Comparison of ENCODE assay signal across 9 cellular contexts in the genomic region with DNA sequence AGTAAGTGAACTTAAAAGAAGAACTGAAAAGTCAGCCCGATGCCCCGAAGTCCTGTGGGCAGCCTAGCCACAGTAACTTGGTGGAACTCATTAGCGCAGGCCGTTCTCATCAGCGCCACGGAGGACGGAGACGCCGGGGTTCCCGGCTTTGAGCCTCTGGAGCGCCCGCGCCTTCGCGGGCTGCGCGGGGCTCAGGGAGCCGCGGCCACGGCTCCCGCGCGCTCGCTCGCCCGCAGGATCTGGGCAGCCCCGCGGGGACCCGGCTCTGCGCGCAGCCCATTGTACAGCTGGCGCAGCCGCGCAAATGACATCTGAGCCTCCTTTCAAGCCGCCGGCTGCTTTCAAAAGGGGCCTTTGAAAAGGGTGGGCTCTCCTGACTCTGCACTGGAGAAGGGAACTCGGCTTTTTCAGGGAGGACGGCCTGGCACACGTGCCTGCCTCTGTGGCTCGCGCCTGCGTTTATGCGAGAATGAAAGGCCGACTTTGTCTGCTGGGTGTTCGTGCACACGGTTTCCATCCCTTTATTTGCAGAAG. TPM values are rescaled to one million over a fixed set of nuclear protein-coding genes. Genes with fewer than 3 reads are reported as not detected.
A peak's percentile ranks its signal among the peaks of the same experiment; 100 is the strongest.
DNase-seq lines count a peak whose midpoint lies in the region; ATAC-seq and TF ChIP-seq lines count a peak whose summit lies in the region.
"Had no signal": no experiment of that assay in that cellular context is flagged by ENCODE, and none has a peak within 500 bp of the region (broad histone marks: within the 10 kb centered on the region; RNA-seq: fewer than 3 reads in every experiment).

No MANE protein-coding gene starts in this region.

- CTCF ChIA-PET in activated CD4-positive, alpha-beta T cell treated with anti-CD3 and anti-CD28 coated beads, Interleukin-2, amount 10 ng/mL, durations not matched to agents 7 days and 5 days (lab: Charles Lee) = no interaction called here

- H3K9me3 ChIP-seq in tibial artery = no peaks in the 10 kb centered on the region
- H3K9me3 ChIP-seq: pancreas had no signal

- H3K36me3 ChIP-seq in tibial artery = no peaks in the 10 kb centered on the region
- H3K36me3 ChIP-seq: pancreas had no signal

- H3K27ac ChIP-seq in layer of hippocampus (ENCODE audit: low read depth, low read length) (peak overlapping the region; percentile 32), tibial artery (no peak overlapping the region)
- H3K27ac ChIP-seq: pancreas had no signal

- ATAC-seq in GM21528 (IDR thresholded peaks at IDR 0.05; ENCODE audit: low FRiP score, unreplicated experiment) = no peak
- ATAC-seq in HG03045 (IDR thresholded peaks at IDR 0.05; ENCODE audit: unreplicated experiment) = no peak

- H3K9me3 Mint-ChIP-seq in activated CD4-positive, alpha-beta T cell treated with anti-CD3 and anti-CD28 coated beads, Interleukin-2, amount 10 ng/mL, durations not matched to agents 7 days and 5 days = no peaks in the 10 kb centered on the region

- DNase-seq in activated CD4-positive, alpha-beta T cell treated with anti-CD3 and anti-CD28 coated beads, Interleukin-2, amount 10 ng/mL, durations not matched to agents 7 days and 5 days = no peak
- DNase-seq in activated CD4-positive, alpha-beta T cell treated with anti-CD3 and anti-CD28 coated beads, Interleukin-2, amount 50 U/mL, for 4 hours = no peak
- DNase-seq in astrocyte of the hippocampus (ENCODE audit: low read depth, low spot score) (peak; percentile 67), tibial artery (no peak)
- no peak for DNase-seq in stimulated activated CD4-positive, alpha-beta T cell treated with anti-CD3 and anti-CD28 coated beads, Interleukin-12 subunit alpha, Interleukin-12 subunit beta, amount 100 ng/mL, for 4 hours

- POLR2A ChIA-PET in activated CD4-positive, alpha-beta T cell treated with anti-CD3 and anti-CD28 coated beads, Interleukin-2, amount 10 ng/mL, durations not matched to agents 7 days and 5 days (lab: Charles Lee) = no interaction called here

- no peak overlapping the region for H3K27ac Mint-ChIP-seq in activated CD4-positive, alpha-beta T cell treated with anti-CD3 and anti-CD28 coated beads, Interleukin-2, amount 10 ng/mL, durations not matched to agents 7 days and 5 days

- peaks cover 0 to 10% (median 0%) of the 10 kb centered on the region in 4 donors for H3K4me1 ChIP-seq in tibial artery
- H3K4me1 ChIP-seq: pancreas had no signal

- H3K4me3 Mint-ChIP-seq in activated CD4-positive, alpha-beta T cell treated with anti-CD3 and anti-CD28 coated beads, Interleukin-2, amount 10 ng/mL, durations not matched to agents 7 days and 5 days = peak overlapping the region; percentile 38

- intact Hi-C loops in tibial artery (cut with DNase I; ENCODE audit: low total_unique reads) = no loop called here

- peaks cover 48% of the 10 kb centered on the region for H3K27me3 Mint-ChIP-seq in activated CD4-positive, alpha-beta T cell treated with anti-CD3 and anti-CD28 coated beads, Interleukin-2, amount 10 ng/mL, durations not matched to agents 7 days and 5 days

- peak overlapping the region; percentile 37 to 45 for H3K4me3 ChIP-seq in tibial artery

- H3K27me3 ChIP-seq in layer of hippocampus (ENCODE audit: control insufficient read depth, insufficient read depth, low read length) (no peaks in the 10 kb centered on the region), tibial artery (peaks cover 0 to 11% of the 10 kb centered on the region in 2 donors)

- no peaks in the 10 kb centered on the region for H3K36me3 Mint-ChIP-seq in activated CD4-positive, alpha-beta T cell treated with anti-CD3 and anti-CD28 coated beads, Interleukin-2, amount 10 ng/mL, durations not matched to agents 7 days and 5 days (ENCODE audit: low read depth)

- TF ChIP-seq CTCF in tibial artery (IDR thresholded peaks at IDR 0.05) = no peak

- H3K4me1 Mint-ChIP-seq in activated CD4-positive, alpha-beta T cell treated with anti-CD3 and anti-CD28 coated beads, Interleukin-2, amount 10 ng/mL, durations not matched to agents 7 days and 5 days = peaks cover 19% of the 10 kb centered on the region

RNA-seq across cellular contexts. Expression of gene TLR4, which starts 40.7 kb away (rescaled TPM):
- total RNA-seq in activated CD4-positive, alpha-beta T cell treated with anti-CD3 and anti-CD28 coated beads, Interleukin-2, amount 10 ng/mL, durations not matched to agents 7 days and 5 days = under 1 TPM in 1 of 2 experiments, not detected in 1; 0.06 TPM
